Comparison of ENCODE assay signal across 22 cellular contexts in the genomic region with DNA sequence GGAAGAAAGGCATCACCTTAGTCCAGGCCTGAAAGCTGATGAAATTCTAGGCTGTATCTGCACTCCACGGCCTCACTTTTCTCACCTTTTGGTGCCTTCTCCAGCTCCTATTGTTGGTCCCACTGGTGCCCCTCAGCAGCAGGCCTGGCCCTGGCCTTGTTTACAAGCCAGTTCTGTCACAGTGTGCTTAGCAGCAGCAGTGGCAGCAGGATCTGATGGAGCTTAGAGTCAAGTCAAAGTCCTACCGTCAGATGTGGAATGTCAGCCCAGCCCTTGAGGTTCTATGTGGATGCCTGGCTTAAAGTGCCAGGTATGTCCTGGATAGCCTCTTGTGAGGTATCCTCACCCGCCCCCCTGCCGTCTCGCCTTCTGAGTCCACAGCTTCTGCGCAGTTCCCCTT.
"Had no signal": no experiment of that assay in that cellular context is flagged by ENCODE, and none has a peak within 500 bp of the region (broad histone marks: within the 10 kb centered on the region; RNA-seq: fewer than 3 reads in every experiment).

No MANE protein-coding gene starts in this region.

- H3K4me2 ChIP-seq: KMS-11, SK-N-SH had no signal

- ATAC-seq: Panc1, PC-3 had no signal

- DNase-seq: IMR-90, Kasumi-1, MM.1S, NCI-H1092 treated with DMSO at 0.1 percent for 48 hours, NCI-H1436, NCI-H187, NCI-H2029, NCI-H2081 treated with DMSO at 0.1 percent for 48 hours, NCI-H2171, NCI-H226, NCI-H446, NCI-H510A, NCI-H524 treated with DMSO at 0.1 percent for 48 hours, NCI-H69, NCI-H774, PC-3, SHP77, SK-N-SH, SW 1271 had no signal

- H3K9ac ChIP-seq: KMS-11, SK-N-SH had no signal

- H3K27ac ChIP-seq: KMS-11, RWPE1 had no signal

- H3K9me3 ChIP-seq: SK-N-SH had no signal
